ENCODE assay signal across 1 cellular context in the genomic region with DNA sequence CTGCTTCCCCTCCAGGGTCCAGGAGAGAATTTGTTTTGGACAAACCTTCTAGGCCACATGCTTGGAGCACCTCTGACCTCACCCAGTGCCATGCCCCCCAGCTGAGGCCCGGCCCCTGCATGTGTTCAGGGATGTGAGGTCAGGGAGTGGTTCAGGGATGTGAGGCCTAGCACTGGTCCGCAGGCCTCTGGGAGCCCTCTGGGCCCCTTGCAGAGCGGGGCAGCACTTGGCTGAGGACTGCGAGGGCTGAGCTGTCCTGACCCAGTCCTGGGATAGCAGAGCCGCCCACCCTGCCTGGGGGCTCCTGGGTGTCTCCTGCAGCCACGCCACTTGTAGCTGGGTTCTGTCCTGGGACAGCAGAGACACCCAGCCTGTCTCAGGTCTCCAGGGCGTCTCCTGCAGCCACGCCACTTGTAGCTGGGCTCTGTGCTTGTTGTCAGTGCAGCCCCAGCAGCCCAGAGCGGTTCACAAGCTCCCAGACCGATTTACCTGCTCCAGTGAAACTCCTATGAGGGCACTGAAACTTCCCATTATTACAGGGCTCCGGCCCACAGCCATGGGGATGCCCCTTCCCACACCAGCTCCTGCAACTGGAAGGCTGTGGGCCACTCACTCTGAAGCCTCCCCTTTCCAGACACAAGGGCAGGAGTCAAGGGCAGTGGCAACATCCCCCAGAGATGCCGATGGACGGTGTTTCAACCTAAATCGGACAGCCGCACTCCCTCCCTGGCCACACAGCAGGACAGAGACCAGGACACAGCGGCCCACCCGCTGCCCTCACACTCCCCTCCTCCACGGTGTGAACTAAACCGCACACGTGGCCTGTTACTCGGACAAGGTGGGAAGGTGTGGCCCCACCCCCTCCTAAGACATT.
TF ChIP-seq lines count a peak whose summit lies in the region.

No MANE protein-coding gene starts in this region.

TF ChIP-seq in HepG2, 621 proteins besides CTCF, POLR2A, EP300 and RAD21:
- TF ChIP-seq MYC (CRISPR knock-in tag; IDR thresholded peaks at IDR 0.05; ENCODE audit: borderline replicate concordance) = peak; percentile 25; the same call in 1 of the 2 replicates
- TF ChIP-seq HNRNPLL (IDR thresholded peaks at IDR 0.05; ENCODE audit: low read depth, low read length, poor library complexity, severe bottlenecking) = peak; percentile 27
- TF ChIP-seq MAF1 (CRISPR knock-in tag; IDR thresholded peaks at IDR 0.05; ENCODE audit: borderline replicate concordance) = no peak
- TF ChIP-seq BCL6 (CRISPR knock-in tag; IDR thresholded peaks at IDR 0.05) = no peak
- 0 out of 2 replicates have a peak, but pooled peaks have one; percentile 12 for TF ChIP-seq ZSCAN21 (CRISPR knock-in tag; IDR thresholded peaks at IDR 0.05; ENCODE audit: borderline replicate concordance)
- 0 out of 2 replicates have a peak, but pooled peaks have one; percentile 24 for TF ChIP-seq KDM2A (CRISPR knock-in tag; IDR thresholded peaks at IDR 0.05; ENCODE audit: borderline replicate concordance, low read depth)
- no peak for TF ChIP-seq ARNT2 (CRISPR knock-in tag; IDR thresholded peaks at IDR 0.05; ENCODE audit: low read depth)
- no peak for TF ChIP-seq RFX5 (IDR thresholded peaks at IDR 0.05; ENCODE audit: low read depth, low read length)
- 0 out of 2 replicates have a peak, but pooled peaks have one; percentile 39 for TF ChIP-seq SP4 (CRISPR knock-in tag; IDR thresholded peaks at IDR 0.05)
- TF ChIP-seq, protein P1, sequence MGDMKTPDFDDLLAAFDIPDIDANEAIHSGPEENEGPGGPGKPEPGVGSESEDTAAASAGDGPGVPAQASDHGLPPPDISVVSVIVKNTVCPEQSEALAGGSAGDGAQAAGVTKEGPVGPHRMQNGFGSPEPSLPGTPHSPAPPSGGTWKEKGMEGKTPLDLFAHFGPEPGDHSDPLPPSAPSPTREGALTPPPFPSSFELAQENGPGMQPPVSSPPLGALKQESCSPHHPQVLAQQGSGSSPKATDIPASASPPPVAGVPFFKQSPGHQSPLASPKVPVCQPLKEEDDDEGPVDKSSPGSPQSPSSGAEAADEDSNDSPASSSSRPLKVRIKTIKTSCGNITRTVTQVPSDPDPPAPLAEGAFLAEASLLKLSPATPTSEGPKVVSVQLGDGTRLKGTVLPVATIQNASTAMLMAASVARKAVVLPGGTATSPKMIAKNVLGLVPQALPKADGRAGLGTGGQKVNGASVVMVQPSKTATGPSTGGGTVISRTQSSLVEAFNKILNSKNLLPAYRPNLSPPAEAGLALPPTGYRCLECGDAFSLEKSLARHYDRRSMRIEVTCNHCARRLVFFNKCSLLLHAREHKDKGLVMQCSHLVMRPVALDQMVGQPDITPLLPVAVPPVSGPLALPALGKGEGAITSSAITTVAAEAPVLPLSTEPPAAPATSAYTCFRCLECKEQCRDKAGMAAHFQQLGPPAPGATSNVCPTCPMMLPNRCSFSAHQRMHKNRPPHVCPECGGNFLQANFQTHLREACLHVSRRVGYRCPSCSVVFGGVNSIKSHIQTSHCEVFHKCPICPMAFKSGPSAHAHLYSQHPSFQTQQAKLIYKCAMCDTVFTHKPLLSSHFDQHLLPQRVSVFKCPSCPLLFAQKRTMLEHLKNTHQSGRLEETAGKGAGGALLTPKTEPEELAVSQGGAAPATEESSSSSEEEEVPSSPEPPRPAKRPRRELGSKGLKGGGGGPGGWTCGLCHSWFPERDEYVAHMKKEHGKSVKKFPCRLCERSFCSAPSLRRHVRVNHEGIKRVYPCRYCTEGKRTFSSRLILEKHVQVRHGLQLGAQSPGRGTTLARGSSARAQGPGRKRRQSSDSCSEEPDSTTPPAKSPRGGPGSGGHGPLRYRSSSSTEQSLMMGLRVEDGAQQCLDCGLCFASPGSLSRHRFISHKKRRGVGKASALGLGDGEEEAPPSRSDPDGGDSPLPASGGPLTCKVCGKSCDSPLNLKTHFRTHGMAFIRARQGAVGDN (CRISPR knock-in tag; IDR thresholded peaks at IDR 0.05) = peak; percentile 70
- TF ChIP-seq, protein P2, sequence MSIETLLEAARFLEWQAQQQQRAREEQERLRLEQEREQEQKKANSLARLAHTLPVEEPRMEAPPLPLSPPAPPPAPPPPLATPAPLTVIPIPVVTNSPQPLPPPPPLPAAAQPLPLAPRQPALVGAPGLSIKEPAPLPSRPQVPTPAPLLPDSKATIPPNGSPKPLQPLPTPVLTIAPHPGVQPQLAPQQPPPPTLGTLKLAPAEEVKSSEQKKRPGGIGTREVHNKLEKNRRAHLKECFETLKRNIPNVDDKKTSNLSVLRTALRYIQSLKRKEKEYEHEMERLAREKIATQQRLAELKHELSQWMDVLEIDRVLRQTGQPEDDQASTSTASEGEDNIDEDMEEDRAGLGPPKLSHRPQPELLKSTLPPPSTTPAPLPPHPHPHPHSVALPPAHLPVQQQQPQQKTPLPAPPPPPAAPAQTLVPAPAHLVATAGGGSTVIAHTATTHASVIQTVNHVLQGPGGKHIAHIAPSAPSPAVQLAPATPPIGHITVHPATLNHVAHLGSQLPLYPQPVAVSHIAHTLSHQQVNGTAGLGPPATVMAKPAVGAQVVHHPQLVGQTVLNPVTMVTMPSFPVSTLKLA (IDR thresholded peaks at IDR 0.05) = peak; percentile 75
- TF ChIP-seq, protein P3, sequence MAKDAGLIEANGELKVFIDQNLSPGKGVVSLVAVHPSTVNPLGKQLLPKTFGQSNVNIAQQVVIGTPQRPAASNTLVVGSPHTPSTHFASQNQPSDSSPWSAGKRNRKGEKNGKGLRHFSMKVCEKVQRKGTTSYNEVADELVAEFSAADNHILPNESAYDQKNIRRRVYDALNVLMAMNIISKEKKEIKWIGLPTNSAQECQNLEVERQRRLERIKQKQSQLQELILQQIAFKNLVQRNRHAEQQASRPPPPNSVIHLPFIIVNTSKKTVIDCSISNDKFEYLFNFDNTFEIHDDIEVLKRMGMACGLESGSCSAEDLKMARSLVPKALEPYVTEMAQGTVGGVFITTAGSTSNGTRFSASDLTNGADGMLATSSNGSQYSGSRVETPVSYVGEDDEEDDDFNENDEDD (CRISPR knock-in tag; IDR thresholded peaks at IDR 0.05; ENCODE audit: borderline replicate concordance) = peak; percentile 23; the same call in 1 of the 2 replicates
- peak; percentile 66; the same call in 1 of the 2 replicates for TF ChIP-seq ZFX (CRISPR knock-in tag; IDR thresholded peaks at IDR 0.05; ENCODE audit: low read depth)
- peak; percentile 17 for TF ChIP-seq AGO2 (optimal IDR thresholded peaks at IDR 0.05; ENCODE audit: low read depth, low read length)
- TF ChIP-seq KLF16 (CRISPR knock-in tag; IDR thresholded peaks at IDR 0.05) = no peak
- TF ChIP-seq, protein P4, sequence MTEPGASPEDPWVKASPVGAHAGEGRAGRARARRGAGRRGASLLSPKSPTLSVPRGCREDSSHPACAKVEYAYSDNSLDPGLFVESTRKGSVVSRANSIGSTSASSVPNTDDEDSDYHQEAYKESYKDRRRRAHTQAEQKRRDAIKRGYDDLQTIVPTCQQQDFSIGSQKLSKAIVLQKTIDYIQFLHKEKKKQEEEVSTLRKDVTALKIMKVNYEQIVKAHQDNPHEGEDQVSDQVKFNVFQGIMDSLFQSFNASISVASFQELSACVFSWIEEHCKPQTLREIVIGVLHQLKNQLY (CRISPR knock-in tag; IDR thresholded peaks at IDR 0.05) = no peak
- 0 out of 2 replicates have a peak, but pooled peaks have one; percentile 22 for TF ChIP-seq ZNF350 (CRISPR knock-in tag; IDR thresholded peaks at IDR 0.05; ENCODE audit: borderline replicate concordance, low read depth)
- TF ChIP-seq ZFY (CRISPR knock-in tag; IDR thresholded peaks at IDR 0.05) = peak; percentile 67
- TF ChIP-seq, protein P5, sequence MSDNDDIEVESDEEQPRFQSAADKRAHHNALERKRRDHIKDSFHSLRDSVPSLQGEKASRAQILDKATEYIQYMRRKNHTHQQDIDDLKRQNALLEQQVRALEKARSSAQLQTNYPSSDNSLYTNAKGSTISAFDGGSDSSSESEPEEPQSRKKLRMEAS (IDR thresholded peaks at IDR 0.05) = peak; percentile 63
